10 cellular contexts compared by ENCODE assay signal in genomic region chr2:143171817-143172216, GRCh38. TPM values are rescaled to one million over a fixed set of nuclear protein-coding genes. Genes with fewer than 3 reads are reported as not detected.
DNase-seq lines count a peak whose midpoint lies in the region; ATAC-seq and TF ChIP-seq lines count a peak whose summit lies in the region.
"Had no signal": no experiment of that assay in that cellular context is flagged by ENCODE, and none has a peak within 500 bp of the region (broad histone marks: within the 10 kb centered on the region; RNA-seq: fewer than 3 reads in every experiment).

No MANE protein-coding gene starts in this region.

- TF ChIP-seq CTCF in BE2C (IDR thresholded peaks at IDR 0.05; ENCODE audit: low read depth, low read length) (peak; percentile 55), HFFc6 (IDR thresholded peaks at IDR 0.05) (peak; percentile 52), left lung (IDR thresholded peaks at IDR 0.05) (peak in 1 of 2 donors; percentile 32)

- ATAC-seq in activated T-helper 17 cell treated with anti-CD3 and anti-CD28 coated beads, Interleukin-2, amount 50 U/mL, for 72 hours (replicated peaks), result no peak
- ATAC-seq in left lung, result peak; percentile 44
- ATAC-seq in stimulated activated naive CD8-positive, alpha-beta T cell treated with anti-CD3 and anti-CD28 coated beads, Interleukin-15, Interleukin-2, amounts not matched to agents 100 U/mL and 50 U/mL, for 24 hours, result no peak
- ATAC-seq in GM21367 (IDR thresholded peaks at IDR 0.05; ENCODE audit: unreplicated experiment), result no peak
- no peak for ATAC-seq in GM21529 (IDR thresholded peaks at IDR 0.05; ENCODE audit: unreplicated experiment)
- ATAC-seq: sciatic nerve had no signal

- no peaks in the 10 kb centered on the region for H3K36me3 ChIP-seq in BE2C
- H3K36me3 ChIP-seq in left lung, result no peaks in the 10 kb centered on the region

- no peak overlapping the region for H3K4me3 ChIP-seq in BE2C (ENCODE audit: low read depth, low read length)
- no peak overlapping the region for H3K4me3 ChIP-seq in left lung

- no peaks in the 10 kb centered on the region for H3K9me3 ChIP-seq in BE2C
- no peaks in the 10 kb centered on the region for H3K9me3 ChIP-seq in left lung

- H3K4me1 Mint-ChIP-seq in HFFc6 (ENCODE audit: low read depth), result no peaks in the 10 kb centered on the region
- peaks cover 40% of the 10 kb centered on the region for H3K4me1 Mint-ChIP-seq in activated T-helper 17 cell treated with anti-CD3 and anti-CD28 coated beads, Interleukin-2, amount 50 U/mL, for 72 hours

- no peak overlapping the region for H3K27ac Mint-ChIP-seq in HFFc6
- H3K27ac Mint-ChIP-seq in activated T-helper 17 cell treated with anti-CD3 and anti-CD28 coated beads, Interleukin-2, amount 50 U/mL, for 72 hours, result peak overlapping the region; percentile 45

- H3K4me1 ChIP-seq in BE2C (no peaks in the 10 kb centered on the region), left lung (peaks cover 0 to under 1% of the 10 kb centered on the region in 2 donors)

- no peak overlapping the region; the same call in 1 of the 2 replicates for H3K4me3 Mint-ChIP-seq in HFFc6
- H3K4me3 Mint-ChIP-seq in activated T-helper 17 cell treated with anti-CD3 and anti-CD28 coated beads, Interleukin-2, amount 50 U/mL, for 72 hours, result no peak overlapping the region

- no peak for DNase-seq in BE2C
- DNase-seq in HFFc6, result peak; percentile 11
- DNase-seq in left lung, result no peak
- no peak for DNase-seq in stimulated activated naive CD8-positive, alpha-beta T cell treated with anti-CD3 and anti-CD28 coated beads, Interleukin-15, Interleukin-2, amounts not matched to agents 100 U/mL and 50 U/mL, for 24 hours
- DNase-seq in erythroblast (lab: John Stamatoyannopoulos, UW), result no peak
- DNase-seq: hippocampal formation had no signal

- no peaks in the 10 kb centered on the region for H3K36me3 Mint-ChIP-seq in HFFc6 (ENCODE audit: low read depth)
- peaks cover 43% of the 10 kb centered on the region for H3K36me3 Mint-ChIP-seq in activated T-helper 17 cell treated with anti-CD3 and anti-CD28 coated beads, Interleukin-2, amount 50 U/mL, for 72 hours (ENCODE audit: low read depth)

- no peak for TF ChIP-seq POLR2A in erythroblast (IDR thresholded peaks at IDR 0.05; ENCODE audit: low read length)

- H3K9me3 Mint-ChIP-seq in HFFc6, result no peaks in the 10 kb centered on the region
- no peaks in the 10 kb centered on the region for H3K9me3 Mint-ChIP-seq in activated T-helper 17 cell treated with anti-CD3 and anti-CD28 coated beads, Interleukin-2, amount 50 U/mL, for 72 hours

- no peak overlapping the region for H3K27ac ChIP-seq in left lung

- intact Hi-C loops in left lung (cut with DNase I), result no loop called here

- peaks cover 4% of the 10 kb centered on the region; the same call in 1 of the 2 replicates for H3K27me3 Mint-ChIP-seq in HFFc6 (ENCODE audit: insufficient read depth)
- no peaks in the 10 kb centered on the region for H3K27me3 Mint-ChIP-seq in activated T-helper 17 cell treated with anti-CD3 and anti-CD28 coated beads, Interleukin-2, amount 50 U/mL, for 72 hours

- H3K27me3 ChIP-seq in BE2C (no peaks in the 10 kb centered on the region), left lung (no peaks in the 10 kb centered on the region)

RNA-seq across cellular contexts. Expression of gene ARHGAP15, which starts 42.6 kb away (rescaled TPM):
- polyA plus RNA-seq in BE2C (2012; ENCODE audit: insufficient read depth, insufficient read length, low read depth), result 1.9 TPM
- not detected for total RNA-seq in HFFc6 (2021; fragmentation: NEBNext Ultra II Directional; extraction: Animal tissue kit (Norgen Biotek cat#: 25700))
- total RNA-seq in activated T-helper 17 cell treated with anti-CD3 and anti-CD28 coated beads, Interleukin-2, amount 50 U/mL, for 72 hours, result 10 to 100 TPM; 93.3 to 98.3 TPM
- total RNA-seq in left lung, result 10 to 100 TPM; 16.8 to 20.6 TPM

Comparison
In these comparisons a context has a peak if more than half of its experiments do, and no peak if none do; other contexts are left out.
1. RNA of gene ARHGAP15, which starts 42.6 kb away (total RNA-seq): 93.3 to 98.3 TPM in activated T-helper 17 cell treated with anti-CD3 and anti-CD28 coated beads, Interleukin-2, amount 50 U/mL, for 72 hours and 16.8 to 20.6 TPM in left lung; not detected in HFFc6; every median in the first group is over 10 times any median in the second.